Comparison of ENCODE assay signal across 1 cellular context in the genomic region with DNA sequence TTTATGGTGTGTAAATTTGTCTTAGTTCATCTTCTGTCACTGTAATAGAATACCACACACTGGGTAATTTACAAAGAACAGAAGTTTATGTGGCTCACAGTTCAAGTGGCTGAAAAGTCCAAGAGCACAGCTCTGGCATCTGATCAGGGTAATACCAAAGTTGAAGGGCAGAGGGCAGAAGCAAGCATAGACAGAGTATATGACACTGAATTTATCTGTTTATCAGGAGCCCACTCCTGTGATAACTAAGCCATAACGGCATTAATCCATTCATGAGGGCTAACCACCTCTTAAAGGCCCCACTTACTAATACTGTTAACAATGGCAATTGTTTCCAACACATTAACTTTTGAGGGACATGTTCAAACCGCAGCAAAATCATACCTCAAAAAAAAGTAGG.
TF ChIP-seq lines count a peak whose summit lies in the region.

No MANE protein-coding gene starts in this region.

TF ChIP-seq in GM12878, 131 proteins besides CTCF, POLR2A, EP300 and RAD21 (continued from another document):
- no peak for TF ChIP-seq CUX1 (IDR thresholded peaks at IDR 0.05; ENCODE audit: insufficient replicate concordance, low read depth, low read length)
- no peak for TF ChIP-seq RAD51 (IDR thresholded peaks at IDR 0.05)
- no peak for TF ChIP-seq YY1 (IDR thresholded peaks at IDR 0.05; ENCODE audit: low read depth, low read length)
- TF ChIP-seq CHD1 (IDR thresholded peaks at IDR 0.05; ENCODE audit: low read depth, low read length): no peak
- no peak for TF ChIP-seq NKRF (conservative IDR thresholded peaks at IDR 0.05)
- no peak for TF ChIP-seq TCF12 (IDR thresholded peaks at IDR 0.05; ENCODE audit: low read depth, low read length)
- no peak for TF ChIP-seq MLLT1 (IDR thresholded peaks at IDR 0.05)
- TF ChIP-seq BRCA1 (IDR thresholded peaks at IDR 0.05; ENCODE audit: low read depth, low read length): no peak
- no peak for TF ChIP-seq NRF1 (conservative IDR thresholded peaks at IDR 0.05; ENCODE audit: low read depth, low read length)
